9 cellular contexts compared by ENCODE assay signal in the genomic region with DNA sequence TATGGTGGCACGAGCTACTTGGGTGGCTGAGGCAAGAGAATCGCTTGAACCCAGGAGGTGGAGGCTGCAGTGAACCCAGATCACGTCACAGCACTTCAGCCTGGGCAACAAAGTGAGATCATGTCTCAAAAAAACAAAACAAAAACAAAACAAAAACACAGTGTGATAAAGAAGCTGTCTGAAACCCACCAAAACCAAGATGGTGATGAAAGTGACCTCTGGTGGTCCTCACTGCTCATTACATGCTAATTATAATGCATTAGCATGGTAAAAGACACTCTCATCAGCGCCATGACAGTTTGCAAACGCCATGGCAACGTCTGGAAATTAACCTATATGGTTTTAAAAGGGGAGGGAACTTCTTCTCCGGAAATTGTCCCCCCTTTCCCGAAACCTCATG.
DNase-seq lines count a peak whose midpoint lies in the region; ATAC-seq, FAIRE-seq and TF ChIP-seq lines count a peak whose summit lies in the region.
"Had no signal": no experiment of that assay in that cellular context is flagged by ENCODE, and none has a peak within 500 bp of the region (broad histone marks: within the 10 kb centered on the region; RNA-seq: fewer than 3 reads in every experiment).

No MANE protein-coding gene starts in this region.

- peak; percentile 93 for FAIRE-seq in islet of Langerhans (lab: Jason Lieb, UNC)

- peak; percentile 47 to 54 for TF ChIP-seq CTCF in tibial artery (IDR thresholded peaks at IDR 0.05)

- H3K4me1 ChIP-seq in tibial artery, result no peaks in the 10 kb centered on the region

- no peak overlapping the region for H3K4me3 ChIP-seq in tibial artery

- DNase-seq in ELR (ENCODE audit: low read depth), result peak; percentile 72
- peak; percentile 14 for DNase-seq in NCI-H1105 treated with DMSO at 0.1 percent for 48 hours (lab: John Stamatoyannopoulos, UW)
- peak; percentile 53 for DNase-seq in amniotic epithelial cell (ENCODE audit: low read depth)
- no peak for DNase-seq in tibial artery
- no peak for DNase-seq in HuH-7.5 (ENCODE audit: low spot score)
- DNase-seq in germinal center (ENCODE audit: low spot score), result no peak
- DNase-seq: activated B cell treated with CpG ODN at 0.5 μM for 24 hours had no signal

- H3K36me3 ChIP-seq in tibial artery, result no peaks in the 10 kb centered on the region

- H3K27me3 ChIP-seq in tibial artery, result no peaks in the 10 kb centered on the region

- H3K9me3 ChIP-seq in tibial artery, result no peaks in the 10 kb centered on the region

- ATAC-seq in GM21367 (IDR thresholded peaks at IDR 0.05; ENCODE audit: unreplicated experiment), result peak; percentile 64

- H3K27ac ChIP-seq in tibial artery, result no peak overlapping the region

- intact Hi-C loops in tibial artery (cut with DNase I; ENCODE audit: low total_unique reads), result loop anchor here (10.0 kb wide), 1 partner anchor 268 kb away; no protein-coding TSS in a partner anchor

Comparison
In these comparisons a context has a peak if more than half of its experiments do, and no peak if none do; other contexts are left out.
1. DNase-seq: peak in ELR (single experiment), NCI-H1105 treated with DMSO at 0.1 percent for 48 hours (single experiment) and amniotic epithelial cell (single experiment); none in tibial artery (0 of 2), HuH-7.5 (single experiment) and germinal center (single experiment).